1 cellular context compared by ENCODE assay signal in genomic region chr4:112431158-112431557, GRCh38.
TF ChIP-seq lines count a peak whose summit lies in the region.

No MANE protein-coding gene starts in this region.

TF ChIP-seq in K562, 482 proteins besides CTCF, POLR2A, EP300 and RAD21 (continued from another document):
- TF ChIP-seq MGA (IDR thresholded peaks at IDR 0.05) (no peak), SRSF3 (IDR thresholded peaks at IDR 0.05; ENCODE audit: insufficient read depth, low read length) (no peak), MAFK (IDR thresholded peaks at IDR 0.05; ENCODE audit: low read length) (no peak), MBD2 (IDR thresholded peaks at IDR 0.05; ENCODE audit: borderline replicate concordance, low read depth) (no peak)
